In genomic region chr3:23760871-23761373, GRCh38 we compare ENCODE assay signal across 9 cellular contexts. TPM values are rescaled to one million over a fixed set of nuclear protein-coding genes. Genes with fewer than 3 reads are reported as not detected.
DNase-seq lines count a peak whose midpoint lies in the region; ATAC-seq and TF ChIP-seq lines count a peak whose summit lies in the region.
"Had no signal": no experiment of that assay in that cellular context is flagged by ENCODE, and none has a peak within 500 bp of the region (broad histone marks: within the 10 kb centered on the region; RNA-seq: fewer than 3 reads in every experiment).

No MANE protein-coding gene starts in this region.

- intact Hi-C loops in right lobe of liver (cut with DNase I) (no loop called here), Right ventricle myocardium superior (cut with DNase I) (no loop called here), PC-9 (cut with micrococcal nuclease; ENCODE audit: unreplicated experiment) (loop anchor here (5.0 kb wide), 1 partner anchor 49 kb away; no protein-coding TSS in a partner anchor)

- no TSS peak for BruUV-seq in PC-9 (replicated peaks; lab: Mats Ljungman, UMichigan)

- peaks cover 6% of the 10 kb centered on the region for H3K27me3 Mint-ChIP-seq in T-helper 17 cell

- TF ChIP-seq POLR2A in right lobe of liver (IDR thresholded peaks at IDR 0.05): no peak

- no peak overlapping the region for H3K9ac ChIP-seq in smooth muscle cell (ENCODE audit: low read depth)

- peak overlapping the region; percentile 37 for H3K27ac Mint-ChIP-seq in T-helper 17 cell

- H3K4me3 Mint-ChIP-seq in T-helper 17 cell: no peak overlapping the region

- H3K27me3 ChIP-seq in right lobe of liver (no peaks in the 10 kb centered on the region), smooth muscle cell (ENCODE audit: low read depth) (no peaks in the 10 kb centered on the region), PC-9 (ENCODE audit: insufficient read depth, low read depth) (no peaks in the 10 kb centered on the region)

- no peak overlapping the region for H3K27ac ChIP-seq in right lobe of liver
- no peak overlapping the region for H3K27ac ChIP-seq in smooth muscle cell (ENCODE audit: low read depth)
- H3K27ac ChIP-seq in PC-9: no peak overlapping the region

- WGBS in right lobe of liver (ENCODE audit: insufficient coverage, low coverage, low lambda C conversion rate, missing lambda C conversion rate): 49% methylated on average over 6 of the region's 7 CpGs
- 50% methylated on average over 7 of the region's 7 CpGs for WGBS in smooth muscle cell (ENCODE audit: low lambda C conversion rate)

- peaks cover 21% of the 10 kb centered on the region for H3K4me1 Mint-ChIP-seq in T-helper 17 cell

- H3K9me3 ChIP-seq in T-helper 17 cell (ENCODE audit: control insufficient read depth, low read length, poor library complexity, severe bottlenecking): no peaks in the 10 kb centered on the region
- H3K9me3 ChIP-seq in right lobe of liver: no peaks in the 10 kb centered on the region
- no peaks in the 10 kb centered on the region for H3K9me3 ChIP-seq in smooth muscle cell (replicated peaks; ENCODE audit: low read depth)
- no peaks in the 10 kb centered on the region for H3K9me3 ChIP-seq in PC-9 (ENCODE audit: insufficient read depth, low read depth)

- POLR2A ChIA-PET in PC-9 (lab: Charles Lee; ENCODE audit: unreplicated experiment): no interaction called here

- H3K36me3 ChIP-seq in right lobe of liver (no peaks in the 10 kb centered on the region), smooth muscle cell (ENCODE audit: low read depth) (no peaks in the 10 kb centered on the region), PC-9 (ENCODE audit: low read depth) (no peaks in the 10 kb centered on the region)

- ATAC-seq in GM19351 (IDR thresholded peaks at IDR 0.05; ENCODE audit: unreplicated experiment) (peak; percentile 51), HG03039 (IDR thresholded peaks at IDR 0.05; ENCODE audit: unreplicated experiment) (peak; percentile 39), T-helper 17 cell (no peak), right lobe of liver (no peak), Right ventricle myocardium superior (ENCODE audit: poor library complexity) (no peak)

- H3K36me3 Mint-ChIP-seq in T-helper 17 cell (ENCODE audit: low read depth): no peaks in the 10 kb centered on the region
- H3K36me3 Mint-ChIP-seq: CD4-positive, alpha-beta memory T cell had no signal

- TF ChIP-seq CTCF in right lobe of liver (IDR thresholded peaks at IDR 0.05) (no peak), smooth muscle cell (IDR thresholded peaks at IDR 0.05; ENCODE audit: borderline replicate concordance, insufficient read depth, poor library complexity, severe bottlenecking) (no peak), PC-9 (conservative IDR thresholded peaks at IDR 0.05) (no peak)

- no peaks in the 10 kb centered on the region for H3K79me2 ChIP-seq in smooth muscle cell (ENCODE audit: low read depth)
- no peaks in the 10 kb centered on the region for H3K79me2 ChIP-seq in PC-9 (ENCODE audit: low read depth)

- H3K4me1 ChIP-seq in right lobe of liver (no peaks in the 10 kb centered on the region), smooth muscle cell (ENCODE audit: low read depth) (peaks cover 13% of the 10 kb centered on the region), PC-9 (replicated peaks; ENCODE audit: insufficient read depth) (no peaks in the 10 kb centered on the region)

- DNase-seq in ELF-1 (ENCODE audit: low read depth, low spot score): peak; percentile 22
- DNase-seq in T-helper 17 cell: no peak
- DNase-seq in right lobe of liver: no peak
- no peak for DNase-seq in Right ventricle myocardium superior
- DNase-seq in smooth muscle cell (lab: John Stamatoyannopoulos, UW; ENCODE audit: unreplicated experiment): no peak
- DNase-seq in PC-9: no peak
- DNase-seq: CD4-positive, alpha-beta memory T cell had no signal

- CTCF ChIA-PET in PC-9 (lab: Charles Lee): interaction anchor here (0.6 to 0.9 kb wide), 2 partner anchors 22 to 588 kb away, joined by 4 to 5 read pairs; no protein-coding TSS in a partner anchor

- H3K4me3 ChIP-seq in right lobe of liver (no peak overlapping the region), smooth muscle cell (no peak overlapping the region), PC-9 (no peak overlapping the region)

- H2AFZ ChIP-seq in smooth muscle cell (ENCODE audit: low read depth): no peak overlapping the region
- no peak overlapping the region for H2AFZ ChIP-seq in PC-9

- no peaks in the 10 kb centered on the region for H3F3A ChIP-seq in smooth muscle cell (ENCODE audit: low read depth)
- no peaks in the 10 kb centered on the region for H3F3A ChIP-seq in PC-9 (ENCODE audit: insufficient read depth, low read depth)

- H4K20me1 ChIP-seq in smooth muscle cell (ENCODE audit: low read depth) (no peaks in the 10 kb centered on the region), PC-9 (ENCODE audit: insufficient read depth) (no peaks in the 10 kb centered on the region)

- H3K9me2 ChIP-seq in PC-9 (ENCODE audit: insufficient read depth): no peaks in the 10 kb centered on the region

- H3K4me2 ChIP-seq in smooth muscle cell (no peak overlapping the region), PC-9 (no peak overlapping the region)

RNA-seq across cellular contexts. Expression of gene UBE2E1, which starts 44.8 kb away (rescaled TPM):
- total RNA-seq in T-helper 17 cell: 10 to 100 TPM; 62.2 to 70.7 TPM
- total RNA-seq in right lobe of liver: 10 to 100 TPM; 20.8 to 40.4 (median 29.7) TPM
- total RNA-seq in Right ventricle myocardium superior: 69.9 TPM
- 128 and 142 TPM in 2 replicates for total RNA-seq in smooth muscle cell
- polyA plus RNA-seq in smooth muscle cell: 13.3 and 17.9 TPM in 2 replicates
- total RNA-seq in PC-9 (2021): 65.6 and 102 TPM in 2 replicates

Comparison
In these comparisons a context has a peak if more than half of its experiments do, and no peak if none do; other contexts are left out.
1. ATAC-seq: peak in GM19351 (single experiment) and HG03039 (single experiment); none in T-helper 17 cell (single experiment), right lobe of liver (0 of 4) and Right ventricle myocardium superior (single experiment).